21 cellular contexts compared by ENCODE assay signal in genomic region chr7:318476-319266, GRCh38. TPM values are rescaled to one million over a fixed set of nuclear protein-coding genes. Genes with fewer than 3 reads are reported as not detected.
DNase-seq lines count a peak whose midpoint lies in the region; TF ChIP-seq lines count a peak whose summit lies in the region.
"Had no signal": no experiment of that assay in that cellular context is flagged by ENCODE, and none has a peak within 500 bp of the region (broad histone marks: within the 10 kb centered on the region; RNA-seq: fewer than 3 reads in every experiment).

No MANE protein-coding gene starts in this region.

- H3K27ac ChIP-seq in neural progenitor cell, result no peak overlapping the region
- H3K27ac ChIP-seq in esophagus squamous epithelium, result no peak overlapping the region
- H3K27ac ChIP-seq: brain microvascular endothelial cell, dorsolateral prefrontal cortex, esophagus muscularis mucosa, heart right ventricle, suprapubic skin had no signal

- H3K27me3 Mint-ChIP-seq in CD14-positive monocyte (ENCODE audit: low read depth in 3 of 3) (peaks cover 14 to 32% (median 15%) of the 10 kb centered on the region in 3 donors), glutamatergic neuron (ENCODE audit: unreplicated experiment) (peaks cover 7% of the 10 kb centered on the region), neural progenitor cell (ENCODE audit: insufficient read depth, low read depth) (peaks cover 18% of the 10 kb centered on the region)

- peaks cover 7% of the 10 kb centered on the region for H3K4me1 Mint-ChIP-seq in CD14-positive monocyte
- H3K4me1 Mint-ChIP-seq in glutamatergic neuron (ENCODE audit: low read depth, unreplicated experiment), result peaks cover 10% of the 10 kb centered on the region
- H3K4me1 Mint-ChIP-seq in neural progenitor cell, result peaks cover 2% of the 10 kb centered on the region
- H3K4me1 Mint-ChIP-seq: activated naive CD8-positive, alpha-beta T cell treated with anti-CD3 and anti-CD28 coated beads for 36 hours had no signal

- H3K36me3 ChIP-seq in neural progenitor cell, result no peaks in the 10 kb centered on the region
- no peaks in the 10 kb centered on the region for H3K36me3 ChIP-seq in esophagus squamous epithelium
- H3K36me3 ChIP-seq: brain microvascular endothelial cell, esophagus muscularis mucosa, heart right ventricle, suprapubic skin had no signal

- no peak overlapping the region for H2AFZ ChIP-seq in neural progenitor cell (replicated peaks)

- H3K4me3 Mint-ChIP-seq in CD14-positive monocyte, result no peak overlapping the region
- H3K4me3 Mint-ChIP-seq in glutamatergic neuron (ENCODE audit: unreplicated experiment), result no peak overlapping the region
- no peak overlapping the region for H3K4me3 Mint-ChIP-seq in neural progenitor cell
- H3K4me3 Mint-ChIP-seq: activated CD8-positive, alpha-beta T cell treated with anti-CD3 and anti-CD28 coated beads for 36 hours; activated naive CD8-positive, alpha-beta T cell treated with anti-CD3 and anti-CD28 coated beads for 36 hours had no signal

- H3K4me1 ChIP-seq in neural progenitor cell (peaks cover 11% of the 10 kb centered on the region), esophagus squamous epithelium (peaks cover 0 to 27% (median 0%) of the 10 kb centered on the region in 3 donors)

- H3K27me3 ChIP-seq in neural progenitor cell (peaks cover 23% of the 10 kb centered on the region), esophagus squamous epithelium (peaks cover 0 to 62% (median 0%) of the 10 kb centered on the region in 4 donors)

- no peak for TF ChIP-seq POLR2A in erythroblast (IDR thresholded peaks at IDR 0.05; ENCODE audit: low read length)
- no peak for TF ChIP-seq POLR2A in esophagus squamous epithelium (IDR thresholded peaks at IDR 0.05)

- H3K4me3 ChIP-seq in neural progenitor cell (no peak overlapping the region), esophagus squamous epithelium (no peak overlapping the region)
- H3K4me3 ChIP-seq: dorsolateral prefrontal cortex, esophagus muscularis mucosa, heart right ventricle, suprapubic skin had no signal

- no peaks in the 10 kb centered on the region for H3K36me3 Mint-ChIP-seq in CD14-positive monocyte
- H3K36me3 Mint-ChIP-seq in glutamatergic neuron (ENCODE audit: unreplicated experiment), result peaks cover 14% of the 10 kb centered on the region
- no peaks in the 10 kb centered on the region for H3K36me3 Mint-ChIP-seq in neural progenitor cell
- H3K36me3 Mint-ChIP-seq: activated naive CD8-positive, alpha-beta T cell treated with anti-CD3 and anti-CD28 coated beads for 36 hours had no signal

- H3K79me2 ChIP-seq in neural progenitor cell (ENCODE audit: low read depth), result no peaks in the 10 kb centered on the region

- H3K9me3 ChIP-seq in neural progenitor cell (ENCODE audit: low read depth) (no peaks in the 10 kb centered on the region), esophagus squamous epithelium (no peaks in the 10 kb centered on the region)
- H3K9me3 ChIP-seq: suprapubic skin had no signal

- TF ChIP-seq CTCF in CD14-positive monocyte (IDR thresholded peaks at IDR 0.05) (no peak), glutamatergic neuron (IDR thresholded peaks at IDR 0.05; ENCODE audit: partially characterized antibody, unreplicated experiment) (no peak), neural progenitor cell (IDR thresholded peaks at IDR 0.05) (no peak), esophagus squamous epithelium (IDR thresholded peaks at IDR 0.05) (no peak)

- H3F3A ChIP-seq in neural progenitor cell (ENCODE audit: low read depth), result no peaks in the 10 kb centered on the region

- no peaks in the 10 kb centered on the region for H4K20me1 ChIP-seq in neural progenitor cell (ENCODE audit: low read depth)

- no peak overlapping the region for H3K9ac ChIP-seq in neural progenitor cell

- WGBS in esophagus squamous epithelium, 2 donors, result 35 to 46% methylated on average over 15 to 19 of the region's 20 CpGs

- intact Hi-C loops in CD14-positive monocyte (cut with micrococcal nuclease) (no loop called here), esophagus squamous epithelium (cut with DNase I) (no loop called here)

- H3K27ac Mint-ChIP-seq in CD14-positive monocyte (no peak overlapping the region), glutamatergic neuron (ENCODE audit: unreplicated experiment) (no peak overlapping the region), neural progenitor cell (peak overlapping the region; percentile 76)
- H3K27ac Mint-ChIP-seq: activated CD8-positive, alpha-beta T cell treated with anti-CD3 and anti-CD28 coated beads for 36 hours; activated naive CD8-positive, alpha-beta T cell treated with anti-CD3 and anti-CD28 coated beads for 36 hours had no signal

- DNase-seq in CD14-positive monocyte (ENCODE audit: low spot score), result peak; percentile 35
- peak; percentile 34 for DNase-seq in NCI-H1092 (lab: John Stamatoyannopoulos, UW)
- peak; percentile 21 for DNase-seq in glutamatergic neuron
- no peak for DNase-seq in neural progenitor cell (ENCODE audit: low spot score)
- no peak for DNase-seq in effector CD8-positive, alpha-beta T cell (lab: John Stamatoyannopoulos, UW)
- DNase-seq in erythroblast (lab: John Stamatoyannopoulos, UW), result no peak
- DNase-seq in NCI-H446 treated with DMSO at 0.1 percent for 48 hours (lab: John Stamatoyannopoulos, UW), result no peak
- no peak for DNase-seq in esophagus squamous epithelium (lab: John Stamatoyannopoulos, UW)
- DNase-seq: activated CD8-positive, alpha-beta T cell treated with anti-CD3 and anti-CD28 coated beads for 36 hours; activated naive CD8-positive, alpha-beta T cell treated with anti-CD3 and anti-CD28 coated beads for 36 hours; activated T-cell treated with anti-CD3 and anti-CD28 coated beads, Interleukin-2, amount 50 U/mL, for 48 hours; brain microvascular endothelial cell; dorsolateral prefrontal cortex; midbrain; NCI-H2081 treated with DMSO at 0.1 percent for 48 hours; NCI-H526 treated with DMSO at 0.1 percent for 48 hours had no signal

- H3K4me2 ChIP-seq in neural progenitor cell, result no peak overlapping the region

- H3K9me3 Mint-ChIP-seq in CD14-positive monocyte (peaks cover 0 to 10% (median 3%) of the 10 kb centered on the region in 7 donors), glutamatergic neuron (ENCODE audit: unreplicated experiment) (peaks cover 7% of the 10 kb centered on the region), neural progenitor cell (peaks cover 13% of the 10 kb centered on the region)
- H3K9me3 Mint-ChIP-seq: activated CD8-positive, alpha-beta T cell treated with anti-CD3 and anti-CD28 coated beads for 36 hours; activated naive CD8-positive, alpha-beta T cell treated with anti-CD3 and anti-CD28 coated beads for 36 hours had no signal

RNA-seq across cellular contexts. Expression of gene FOXL3, which starts 28.7 kb away (rescaled TPM):
- polyA plus RNA-seq in CD14-positive monocyte, result not detected
- not detected for total RNA-seq in glutamatergic neuron (ENCODE audit: unreplicated experiment)
- not detected in 2 replicates for total RNA-seq in neural progenitor cell (ENCODE audit: low replicate concordance)
- not detected for total RNA-seq in esophagus squamous epithelium
- total RNA-seq: activated CD8-positive, alpha-beta T cell treated with anti-CD3 and anti-CD28 coated beads for 36 hours; activated naive CD8-positive, alpha-beta T cell treated with anti-CD3 and anti-CD28 coated beads for 36 hours; esophagus muscularis mucosa; heart right ventricle; kidney epithelial cell; osteocyte; suprapubic skin had no signal
- polyA plus RNA-seq: heart right ventricle had no signal

Comparison
In these comparisons a context has a peak if more than half of its experiments do, and no peak if none do; other contexts are left out.
1. DNase-seq: peak in CD14-positive monocyte (single experiment), NCI-H1092 (single experiment) and glutamatergic neuron (single experiment); none in neural progenitor cell (single experiment), effector CD8-positive, alpha-beta T cell (single experiment), erythroblast (0 of 2), NCI-H446 treated with DMSO at 0.1 percent for 48 hours (single experiment) and esophagus squamous epithelium (single experiment).